Comparison of ENCODE assay signal across 27 cellular contexts in genomic region chr10:549391-549790, GRCh38.
DNase-seq lines count a peak whose midpoint lies in the region; ATAC-seq, FAIRE-seq and TF ChIP-seq lines count a peak whose summit lies in the region.
"Had no signal": no experiment of that assay in that cellular context is flagged by ENCODE, and none has a peak within 500 bp of the region (broad histone marks: within the 10 kb centered on the region; RNA-seq: fewer than 3 reads in every experiment).

No MANE protein-coding gene starts in this region.

- no peaks in the 10 kb centered on the region for H3K27me3 ChIP-seq in NT2/D1 (ENCODE audit: insufficient read depth, insufficient read length)
- H3K27me3 ChIP-seq in H1 (replicated peaks in 1 of 4; ENCODE audit: control insufficient read depth in 3 of 4, extremely low read depth in 1 of 4, insufficient read depth in 3 of 4, low read length in 3 of 4): no peaks in the 10 kb centered on the region
- no peaks in the 10 kb centered on the region for H3K27me3 ChIP-seq in neuronal stem cell (ENCODE audit: control insufficient read depth in 3 of 3, insufficient read depth in 3 of 3, low read depth in 1 of 3, low read length in 3 of 3)
- no peaks in the 10 kb centered on the region for H3K27me3 ChIP-seq in sigmoid colon
- peaks cover 4% of the 10 kb centered on the region for H3K27me3 ChIP-seq in CD8-positive, alpha-beta T cell (ENCODE audit: insufficient read depth, low read length)
- no peaks in the 10 kb centered on the region for H3K27me3 ChIP-seq in smooth muscle cell (ENCODE audit: low read depth)

- H3K9ac ChIP-seq in NT2/D1 (ENCODE audit: insufficient read length, low read depth) (peak overlapping the region; percentile 17), H1 (replicated peaks in 1 of 4; ENCODE audit: extremely low read depth in 1 of 4, low read depth in 3 of 4, low read length in 3 of 4) (no peak overlapping the region), neuronal stem cell (ENCODE audit: low read depth, low read length, poor library complexity) (no peak overlapping the region), smooth muscle cell (ENCODE audit: low read depth) (no peak overlapping the region)

- WGBS in H1 (ENCODE audit: extremely low coverage in 1 of 2, insufficient coverage in 1 of 2, insufficient read length in 1 of 2, insufficient replicate concordance in 2 of 2, low coverage in 1 of 2, low lambda C conversion rate in 2 of 2, missing lambda C conversion rate in 1 of 2), 2 experiments: 95% methylated on average over 15 of the region's 16 CpGs; no CpG with 5 or more reads in 1 of the 2 experiments
- WGBS in neuronal stem cell (ENCODE audit: extremely low coverage in 2 of 2, insufficient read length in 2 of 2, insufficient replicate concordance in 1 of 2), 2 donors: no CpG with 5 or more reads among the region's 16 CpGs
- whole genome bisulfite sequencing in sigmoid colon, 2 donors: 85 to 89% methylated on average over 16 of the region's 16 CpGs
- 85% methylated on average over 16 of the region's 16 CpGs for WGBS in smooth muscle cell (ENCODE audit: low lambda C conversion rate)

- H3K4me2 ChIP-seq in H1 (ENCODE audit: insufficient read depth in 1 of 2, low read depth in 2 of 2, low read length in 2 of 2) (no peak overlapping the region), neuronal stem cell (ENCODE audit: insufficient read depth, low read length, poor library complexity, severe bottlenecking) (no peak overlapping the region), smooth muscle cell (no peak overlapping the region)
- H3K4me2 ChIP-seq: GM23338, PC-9 had no signal

- H4K20me1 ChIP-seq in H1 (replicated peaks in 1 of 2; ENCODE audit: control insufficient read depth in 1 of 2, insufficient read depth in 2 of 2, low read length in 2 of 2) (peaks cover 8 to 10% of the 10 kb centered on the region in 2 experiments), smooth muscle cell (ENCODE audit: low read depth) (peaks cover 99% of the 10 kb centered on the region)

- H2AK5ac ChIP-seq in H1 (ENCODE audit: low read depth, low read length) (no peak overlapping the region), neuronal stem cell (ENCODE audit: low read depth, low read length) (no peak overlapping the region)

- TF ChIP-seq CTCF in H1 (IDR thresholded peaks at IDR 0.05; ENCODE audit: control extremely low read depth in 1 of 3, insufficient read depth in 1 of 3, low read depth in 1 of 3, low read length in 3 of 3) (no peak), sigmoid colon (IDR thresholded peaks at IDR 0.05) (no peak), smooth muscle cell (IDR thresholded peaks at IDR 0.05; ENCODE audit: borderline replicate concordance, insufficient read depth, poor library complexity, severe bottlenecking) (no peak)
- no peak for TF ChIP-seq CTCF in CD8-positive, alpha-beta T cell (IDR thresholded peaks at IDR 0.05)

- FAIRE-seq in H1 (lab: Jason Lieb, UNC): no peak
- FAIRE-seq: D721Med, GM18507 had no signal

- H3K4me1 ChIP-seq in NT2/D1 (ENCODE audit: insufficient read depth, insufficient read length) (peaks cover 12% of the 10 kb centered on the region), H1 (replicated peaks in 1 of 4; ENCODE audit: control insufficient read depth in 3 of 4, insufficient read depth in 4 of 4, low read length in 3 of 4) (peaks cover 8 to 16% (median 11%) of the 10 kb centered on the region in 4 experiments), neuronal stem cell (ENCODE audit: control insufficient read depth in 2 of 2, insufficient read depth in 1 of 2, low read depth in 1 of 2, low read length in 2 of 2) (peaks cover 14 to 16% of the 10 kb centered on the region in 2 donors), sigmoid colon (peaks cover 0 to 69% (median 58%) of the 10 kb centered on the region in 4 donors), smooth muscle cell (ENCODE audit: low read depth) (peaks cover 11% of the 10 kb centered on the region)
- H3K4me1 ChIP-seq in CD8-positive, alpha-beta T cell (ENCODE audit: insufficient read depth, low read length): no peaks in the 10 kb centered on the region

- H3K4me3 ChIP-seq in NT2/D1 (ENCODE audit: insufficient read length, low read depth) (no peak overlapping the region), H1 (ENCODE audit: extremely low read depth in 1 of 4, insufficient read depth in 2 of 4, low read depth in 3 of 4, low read length in 4 of 4) (no peak overlapping the region), neuronal stem cell (ENCODE audit: low read length in 2 of 2) (no peak overlapping the region), sigmoid colon (no peak overlapping the region), smooth muscle cell (no peak overlapping the region)
- H3K4me3 ChIP-seq in CD8-positive, alpha-beta T cell (ENCODE audit: low read depth, low read length): no peak overlapping the region
- H3K4me3 ChIP-seq: GM23338, PC-9 had no signal

- TF ChIP-seq EP300 in H1 (IDR thresholded peaks at IDR 0.05; ENCODE audit: borderline replicate concordance in 1 of 2, low read depth in 2 of 2, low read length in 2 of 2): no peak
- no peak for TF ChIP-seq EP300 in sigmoid colon (IDR thresholded peaks at IDR 0.05)

- H3K27ac Mint-ChIP-seq in CD8-positive, alpha-beta T cell: no peak overlapping the region
- H3K27ac Mint-ChIP-seq: GM23338 had no signal

- H2BK20ac ChIP-seq in H1 (ENCODE audit: low read length): no peak overlapping the region

- H3K9me3 Mint-ChIP-seq in CD8-positive, alpha-beta T cell: no peaks in the 10 kb centered on the region
- H3K9me3 Mint-ChIP-seq: GM23338 had no signal

- H3K36me3 ChIP-seq in NT2/D1 (ENCODE audit: insufficient read depth, insufficient read length, low read length) (no peaks in the 10 kb centered on the region), H1 (ENCODE audit: control insufficient read depth in 2 of 4, insufficient read depth in 4 of 4, low read length in 3 of 4) (no peaks in the 10 kb centered on the region), neuronal stem cell (replicated peaks in 1 of 2; ENCODE audit: control insufficient read depth in 2 of 2, insufficient read depth in 2 of 2, low read length in 2 of 2) (no peaks in the 10 kb centered on the region), sigmoid colon (no peaks in the 10 kb centered on the region), smooth muscle cell (ENCODE audit: low read depth) (no peaks in the 10 kb centered on the region)
- H3K36me3 ChIP-seq in CD8-positive, alpha-beta T cell (ENCODE audit: insufficient read depth, low read length): no peaks in the 10 kb centered on the region

- POLR2A ChIA-PET in H1 (lab: Charles Lee; ENCODE audit: partially characterized antibody): no interaction called here
- POLR2A ChIA-PET in CD8-positive, alpha-beta T cell (lab: Charles Lee): no interaction called here

- H2BK5ac ChIP-seq in H1 (ENCODE audit: low read depth, low read length): peak overlapping the region; percentile 9; the same call in 1 of the 2 replicates
- no peak overlapping the region for H2BK5ac ChIP-seq in neuronal stem cell (ENCODE audit: low read length)

- H3F3A ChIP-seq in smooth muscle cell (ENCODE audit: low read depth): no peaks in the 10 kb centered on the region

- H3K27ac ChIP-seq in H1 (ENCODE audit: low read depth, low read length) (no peak overlapping the region), neuronal stem cell (replicated peaks; ENCODE audit: low read length) (no peak overlapping the region), sigmoid colon (no peak overlapping the region), smooth muscle cell (ENCODE audit: low read depth) (no peak overlapping the region)
- H3K27ac ChIP-seq in CD8-positive, alpha-beta T cell (ENCODE audit: low read depth, low read length): no peak overlapping the region
- H3K27ac ChIP-seq: PC-9 had no signal

- TF ChIP-seq POLR2A in H1 (IDR thresholded peaks at IDR 0.05; ENCODE audit: control extremely low read depth in 1 of 2, low read depth in 2 of 2, low read length in 2 of 2) (no peak), sigmoid colon (IDR thresholded peaks at IDR 0.05) (no peak)

- H3K23me2 ChIP-seq in H1 (ENCODE audit: low read depth, low read length): no peaks in the 10 kb centered on the region

- no peak for ATAC-seq in CD8-positive, alpha-beta T cell
- ATAC-seq: GM23338 had no signal

- no peak overlapping the region for H3K4me3 Mint-ChIP-seq in CD8-positive, alpha-beta T cell
- H3K4me3 Mint-ChIP-seq: GM23338 had no signal

- H3K14ac ChIP-seq in H1 (ENCODE audit: insufficient read length): no peak overlapping the region
- H3K14ac ChIP-seq in neuronal stem cell (ENCODE audit: low read length): no peak overlapping the region

- no peak overlapping the region for H4K91ac ChIP-seq in H1 (replicated peaks; ENCODE audit: insufficient read length, low read length)
- H4K91ac ChIP-seq in neuronal stem cell (ENCODE audit: low read depth, low read length, poor library complexity): no peak overlapping the region

- H2AFZ ChIP-seq in H1 (ENCODE audit: low read length): no peak overlapping the region
- no peak overlapping the region for H2AFZ ChIP-seq in neuronal stem cell (ENCODE audit: low read length)
- no peak overlapping the region for H2AFZ ChIP-seq in smooth muscle cell (ENCODE audit: low read depth)
- H2AFZ ChIP-seq: GM23338, PC-9 had no signal

- H3K27me3 Mint-ChIP-seq in CD8-positive, alpha-beta T cell (ENCODE audit: low read depth): peaks cover 23% of the 10 kb centered on the region

- no peak overlapping the region for H4K5ac ChIP-seq in H1 (ENCODE audit: insufficient read length, low read depth, low read length)

- H2BK15ac ChIP-seq in H1 (ENCODE audit: low read length): no peak overlapping the region
- no peak overlapping the region for H2BK15ac ChIP-seq in neuronal stem cell (ENCODE audit: low read length)

- H3K4ac ChIP-seq in H1 (replicated peaks; ENCODE audit: insufficient read length, low read depth, low read length) (no peak overlapping the region), neuronal stem cell (ENCODE audit: low read length) (no peak overlapping the region)

- H3K4me1 Mint-ChIP-seq in CD8-positive, alpha-beta T cell (ENCODE audit: low read depth): no peaks in the 10 kb centered on the region

- 0 out of 4 replicates have a peak, but pooled peaks cover 0 to 2% of the 10 kb centered on the region in 2 experiments for H3K79me2 ChIP-seq in H1 (ENCODE audit: control insufficient read depth in 1 of 2, insufficient read depth in 2 of 2, low read length in 2 of 2)
- H3K79me2 ChIP-seq in smooth muscle cell (ENCODE audit: low read depth): peaks cover 45% of the 10 kb centered on the region

- H2BK120ac ChIP-seq in H1 (replicated peaks; ENCODE audit: low read depth, low read length) (no peak overlapping the region), neuronal stem cell (ENCODE audit: low read depth, low read length) (no peak overlapping the region)

- H3K23ac ChIP-seq in H1 (ENCODE audit: insufficient read length) (no peak overlapping the region), neuronal stem cell (ENCODE audit: low read depth, low read length, poor library complexity) (peak overlapping the region; percentile 67)

- CTCF ChIA-PET in H1 (lab: Charles Lee; ENCODE audit: partially characterized antibody): interaction anchor here (0.6 to 1.6 kb wide), 4 partner anchors 8 to 327 kb away, joined by 3 to 4 read pairs (median 4); no protein-coding TSS in a partner anchor
- CTCF ChIA-PET in CD8-positive, alpha-beta T cell (lab: Charles Lee): no interaction called here

- H3K36me3 Mint-ChIP-seq in CD8-positive, alpha-beta T cell: no peaks in the 10 kb centered on the region

- H3K18ac ChIP-seq in H1 (ENCODE audit: extremely low read depth, low read length) (no peak overlapping the region), neuronal stem cell (ENCODE audit: low read length) (no peak overlapping the region)

- H3K9me3 ChIP-seq in NT2/D1 (ENCODE audit: insufficient read depth, low read length) (no peaks in the 10 kb centered on the region), H1 (ENCODE audit: insufficient read depth in 2 of 2, low read depth in 1 of 2, low read length in 1 of 2) (no peaks in the 10 kb centered on the region), neuronal stem cell (replicated peaks in 1 of 2; ENCODE audit: control insufficient read depth in 2 of 2, insufficient read depth in 1 of 2, low read depth in 1 of 2, low read length in 2 of 2) (no peaks in the 10 kb centered on the region), sigmoid colon (no peaks in the 10 kb centered on the region), smooth muscle cell (replicated peaks; ENCODE audit: low read depth) (no peaks in the 10 kb centered on the region)
- no peaks in the 10 kb centered on the region for H3K9me3 ChIP-seq in CD8-positive, alpha-beta T cell (ENCODE audit: low read length)

- DNase-seq in NT2/D1 (ENCODE audit: low read depth, low spot score): no peak
- DNase-seq in H1 (ENCODE audit: low read depth in 1 of 2, low spot score in 2 of 2): no peak
- no peak for DNase-seq in neuronal stem cell (ENCODE audit: low spot score)
- peak; percentile 53 for DNase-seq in sigmoid colon
- no peak for DNase-seq in CD8-positive, alpha-beta T cell
- DNase-seq in foreskin melanocyte: no peak
- no peak for DNase-seq in smooth muscle cell (lab: John Stamatoyannopoulos, UW; ENCODE audit: unreplicated experiment)
- no peak for DNase-seq in stimulated activated CD4-positive, alpha-beta T cell treated with anti-CD3 and anti-CD28 coated beads, Interleukin-15, amount 100 ng/mL, for 24 hours
- DNase-seq: 8988T, ACHN, DMS53, HCEC 1CT, KBM-7, MV-4-11, NCI-H1105, NCI-H1436 treated with DMSO at 0.1 percent for 48 hours, NCI-H187 treated with DMSO at 0.1 percent for 48 hours, NCI-H2171 treated with DMSO at 0.1 percent for 48 hours, NCI-H345, NCI-H524, NCI-H774, PC-9, Right ventricle myocardium superior, RPMI8226 had no signal

- H4K8ac ChIP-seq in H1 (ENCODE audit: extremely low read depth, insufficient read depth, low read length) (no peak overlapping the region), neuronal stem cell (ENCODE audit: low read depth, low read length) (no peak overlapping the region)

- TF ChIP-seq RAD21 in H1 (IDR thresholded peaks at IDR 0.05 in 1 of 2, conservative IDR thresholded peaks at IDR 0.05 in 1 of 2; ENCODE audit: low read depth in 2 of 2, low read length in 2 of 2): no peak

- H2BK12ac ChIP-seq in H1 (ENCODE audit: low read depth, low read length) (no peak overlapping the region), neuronal stem cell (ENCODE audit: low read length) (no peak overlapping the region)

- intact Hi-C loops in sigmoid colon (cut with DNase I): no loop called here
- intact Hi-C loops in CD8-positive, alpha-beta T cell (cut with DNase I, micrococcal nuclease): no loop called here

- no peak overlapping the region for H3K56ac ChIP-seq in H1 (replicated peaks; ENCODE audit: insufficient read length, low read depth, low read length)

- 0 out of 2 replicates have a peak, but pooled peaks cover 3% of the 10 kb centered on the region for H3K79me1 ChIP-seq in H1 (ENCODE audit: low read depth, low read length)
- H3K79me1 ChIP-seq in neuronal stem cell (ENCODE audit: low read depth, low read length): peaks cover 11% of the 10 kb centered on the region
